ENCODE assay signal across 20 cellular contexts in genomic region chr1:84467298-84467697, GRCh38. TPM values are rescaled to one million over a fixed set of nuclear protein-coding genes. Genes with fewer than 3 reads are reported as not detected.
DNase-seq lines count a peak whose midpoint lies in the region; ATAC-seq, FAIRE-seq and TF ChIP-seq lines count a peak whose summit lies in the region.
"Had no signal": no experiment of that assay in that cellular context is flagged by ENCODE, and none has a peak within 500 bp of the region (broad histone marks: within the 10 kb centered on the region; RNA-seq: fewer than 3 reads in every experiment).

No MANE protein-coding gene starts in this region.

- H3K23ac ChIP-seq in mesenchymal stem cell (ENCODE audit: low read length in 2 of 2) = no peak overlapping the region

- no peak for ATAC-seq in lower lobe of right lung
- ATAC-seq: CD8-positive, alpha-beta T cell had no signal

- no peak overlapping the region for H2BK5ac ChIP-seq in mesenchymal stem cell (ENCODE audit: low read depth, low read length, poor library complexity, severe bottlenecking)

- TF ChIP-seq CTCF in bronchial epithelial cell (IDR thresholded peaks at IDR 0.05; ENCODE audit: insufficient read depth, low read length, severe bottlenecking) (no peak), lower lobe of right lung (IDR thresholded peaks at IDR 0.05) (no peak)

- H3K4ac ChIP-seq in mesenchymal stem cell (ENCODE audit: low read depth in 1 of 2, low read length in 2 of 2) = no peak overlapping the region

- H3K18ac ChIP-seq in mesenchymal stem cell (ENCODE audit: low read depth in 1 of 2, low read length in 2 of 2) = no peak overlapping the region

- H3K4me1 ChIP-seq in lower lobe of right lung = no peaks in the 10 kb centered on the region
- H3K4me1 ChIP-seq in mesenchymal stem cell (ENCODE audit: control insufficient read depth, insufficient read depth, low read depth, low read length) = no peaks in the 10 kb centered on the region
- H3K4me1 ChIP-seq: BLaER1 treated with 17β-estradiol and CSF1 and Interleukin-3, amounts not matched to agents 10 nM and 100 nM; HAP-1 had no signal

- no peak overlapping the region for H4K91ac ChIP-seq in mesenchymal stem cell (ENCODE audit: low read length)

- H3K27ac ChIP-seq in lower lobe of right lung = no peak overlapping the region
- no peak overlapping the region for H3K27ac ChIP-seq in mesenchymal stem cell (ENCODE audit: low read length, poor library complexity, severe bottlenecking)
- H3K27ac ChIP-seq: BLaER1 treated with 17β-estradiol and CSF1 and Interleukin-3, amounts not matched to agents 10 nM and 100 nM; GM23248; HL-60 had no signal

- no peak overlapping the region for H2BK15ac ChIP-seq in mesenchymal stem cell (ENCODE audit: low read depth, poor library complexity, severe bottlenecking)

- DNase-seq in ELR (ENCODE audit: low read depth) = peak; percentile 10
- peak; percentile 52 for DNase-seq in bronchial epithelial cell (ENCODE audit: low read depth)
- peak in 25 of 42 donors; percentile 7 to 80 (median 31) for DNase-seq in head of caudate nucleus
- DNase-seq in renal cortical epithelial cell (ENCODE audit: low read depth) = peak; percentile 13
- no peak for DNase-seq in lower lobe of right lung
- no peak for DNase-seq in 8988T
- DNase-seq in mesenchymal stem cell = no peak
- DNase-seq: Calu3; CD8-positive, alpha-beta T cell; DND-41; EL; GM23248 had no signal

- no peaks in the 10 kb centered on the region for H3K79me1 ChIP-seq in mesenchymal stem cell (replicated peaks; ENCODE audit: low read length, poor library complexity, severe bottlenecking)

- H2BK12ac ChIP-seq in mesenchymal stem cell (ENCODE audit: low read length in 2 of 2) = no peak overlapping the region

- H3K4me3 ChIP-seq in bronchial epithelial cell (ENCODE audit: low read depth, low read length) (no peak overlapping the region), lower lobe of right lung (no peak overlapping the region), mesenchymal stem cell (ENCODE audit: insufficient read depth in 1 of 2, low read depth in 1 of 2, low read length in 2 of 2) (no peak overlapping the region)
- H3K4me3 ChIP-seq: BLaER1 treated with 17β-estradiol and CSF1 and Interleukin-3, amounts not matched to agents 10 nM and 100 nM; GM23248; HAP-1 had no signal

- H3K36me3 ChIP-seq in bronchial epithelial cell (ENCODE audit: control insufficient read depth, insufficient read depth, low read length) (no peaks in the 10 kb centered on the region), lower lobe of right lung (no peaks in the 10 kb centered on the region), mesenchymal stem cell (ENCODE audit: control insufficient read depth in 1 of 2, insufficient read depth in 2 of 2, low read depth in 1 of 2, low read length in 2 of 2) (no peaks in the 10 kb centered on the region)
- H3K36me3 ChIP-seq: BLaER1 treated with 17β-estradiol and CSF1 and Interleukin-3, amounts not matched to agents 10 nM and 100 nM; HAP-1 had no signal

- no peak overlapping the region for H3K9ac ChIP-seq in mesenchymal stem cell (ENCODE audit: low read length)
- H3K9ac ChIP-seq: BLaER1 treated with 17β-estradiol and CSF1 and Interleukin-3, amounts not matched to agents 10 nM and 100 nM; GM23248 had no signal

- H4K8ac ChIP-seq in mesenchymal stem cell (ENCODE audit: low read length) = no peak overlapping the region

- H3K4me2 ChIP-seq in mesenchymal stem cell (ENCODE audit: low read length, poor library complexity, severe bottlenecking) = no peak overlapping the region
- H3K4me2 ChIP-seq: BLaER1 treated with 17β-estradiol and CSF1 and Interleukin-3, amounts not matched to agents 10 nM and 100 nM had no signal

- no peaks in the 10 kb centered on the region for H3K9me3 ChIP-seq in lower lobe of right lung
- no peaks in the 10 kb centered on the region for H3K9me3 ChIP-seq in mesenchymal stem cell (ENCODE audit: control insufficient read depth, low read length)
- H3K9me3 ChIP-seq: BLaER1 treated with 17β-estradiol and CSF1 and Interleukin-3, amounts not matched to agents 10 nM and 100 nM; HAP-1 had no signal

- no peak overlapping the region for H2AFZ ChIP-seq in mesenchymal stem cell (ENCODE audit: low read depth, low read length)
- H2AFZ ChIP-seq: GM23248 had no signal

- intact Hi-C loops in head of caudate nucleus (cut with DNase I) (no loop called here), lower lobe of right lung (cut with DNase I) (no loop called here)

- no peak for FAIRE-seq in bronchial epithelial cell (lab: Jason Lieb, UNC)
- FAIRE-seq: G401.6, GM12891, GM18507 had no signal

- H3K27me3 ChIP-seq in bronchial epithelial cell (ENCODE audit: control insufficient read depth, insufficient read depth, low read length) (no peaks in the 10 kb centered on the region), lower lobe of right lung (ENCODE audit: low read depth) (peaks cover 15% of the 10 kb centered on the region), mesenchymal stem cell (ENCODE audit: control insufficient read depth in 1 of 2, insufficient read depth in 1 of 2, low read length in 2 of 2) (peaks cover 10% of the 10 kb centered on the region in 2 experiments)
- H3K27me3 ChIP-seq: BLaER1 treated with 17β-estradiol and CSF1 and Interleukin-3, amounts not matched to agents 10 nM and 100 nM had no signal

- no peak overlapping the region for H2BK120ac ChIP-seq in mesenchymal stem cell (ENCODE audit: low read depth, low read length)

- no peak overlapping the region for H3K14ac ChIP-seq in mesenchymal stem cell (ENCODE audit: low read length in 2 of 2)

- no peak overlapping the region for H2AK5ac ChIP-seq in mesenchymal stem cell (ENCODE audit: low read length, severe bottlenecking)

RNA-seq across cellular contexts. Expression of gene RPF1, which starts 11.8 kb away (rescaled TPM):
- total RNA-seq in bronchial epithelial cell (31.6 and 41.5 TPM in 2 replicates), renal cortical epithelial cell (42.6 and 55.0 TPM in 2 replicates), lower lobe of right lung (31.1 TPM)
- 55.2 TPM for polyA plus RNA-seq in mesenchymal stem cell (2013, experiment 1 of 2)
- 55.2 TPM for polyA plus RNA-seq in mesenchymal stem cell (2013, experiment 2 of 2)

RNA-seq across cellular contexts. Expression of gene SPATA1, which starts 38.9 kb away (rescaled TPM):
- total RNA-seq in bronchial epithelial cell (0.26 and 0.38 TPM in 2 replicates), renal cortical epithelial cell (1.3 TPM in 1 of 2 replicates, not detected in the other), lower lobe of right lung (2.5 TPM)
- polyA plus RNA-seq in mesenchymal stem cell (2013, experiment 1 of 2) = 1.3 TPM
- 0.88 TPM for polyA plus RNA-seq in mesenchymal stem cell (2013, experiment 2 of 2)
- total RNA-seq: A172, GM23248, HT1080 had no signal

RNA-seq across cellular contexts. Expression of gene GNG5, which starts 39.1 kb away (rescaled TPM):
- 8.4 and 14.5 TPM in 2 replicates for total RNA-seq in bronchial epithelial cell
- total RNA-seq in renal cortical epithelial cell = 13.4 and 27.0 TPM in 2 replicates
- 119 TPM for total RNA-seq in lower lobe of right lung
- polyA plus RNA-seq in mesenchymal stem cell (2013, experiment 1 of 2) = 364 TPM
- 368 TPM for polyA plus RNA-seq in mesenchymal stem cell (2013, experiment 2 of 2)

Comparison
In these comparisons a context has a peak if more than half of its experiments do, and no peak if none do; other contexts are left out.
1. DNase-seq: peak in ELR (single experiment), bronchial epithelial cell (single experiment), head of caudate nucleus (25 of 42) and renal cortical epithelial cell (single experiment); none in lower lobe of right lung (single experiment), 8988T (single experiment) and mesenchymal stem cell (single experiment).